In the genomic region with DNA sequence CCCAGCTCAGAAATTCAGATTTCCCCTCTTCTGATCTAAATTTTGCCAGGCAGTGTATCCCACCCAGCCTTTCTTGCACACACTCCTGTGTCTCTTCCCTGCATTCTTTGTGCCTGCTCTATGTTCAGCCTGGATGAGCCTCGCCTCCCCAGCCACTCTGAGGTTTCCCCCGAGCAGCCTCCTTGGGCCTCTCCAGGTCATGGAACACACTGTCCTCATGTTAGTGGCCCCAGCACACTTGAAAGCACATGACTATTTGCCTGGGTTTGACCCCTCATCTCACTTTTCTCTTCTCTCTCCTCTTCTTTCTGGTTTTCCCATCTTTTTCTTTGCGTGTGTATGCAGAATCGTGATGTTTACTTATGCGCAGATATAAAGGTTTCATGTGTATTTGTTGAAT, we compare ENCODE assay signal across 28 cellular contexts. TPM values are rescaled to one million over a fixed set of nuclear protein-coding genes. Genes with fewer than 3 reads are reported as not detected.
"Had no signal": no experiment of that assay in that cellular context is flagged by ENCODE, and none has a peak within 500 bp of the region (broad histone marks: within the 10 kb centered on the region; RNA-seq: fewer than 3 reads in every experiment).

No MANE protein-coding gene starts in this region.

- H3K4me1 ChIP-seq: parathyroid adenoma had no signal

- H3K27me3 ChIP-seq: gastrocnemius medialis, vagina had no signal

- H3K4me3 ChIP-seq: coronary artery, esophagus squamous epithelium, gastrocnemius medialis, left lung, sigmoid colon, smooth muscle cell, stomach, suprapubic skin, vagina had no signal

- H3K36me3 ChIP-seq: esophagus squamous epithelium, gastrocnemius medialis, left lung, sigmoid colon, stomach, suprapubic skin, vagina, WERI-Rb-1 had no signal

- H3K9me3 Mint-ChIP-seq: activated naive CD8-positive, alpha-beta T cell treated with anti-CD3 and anti-CD28 coated beads for 36 hours; activated T-cell treated with anti-CD3 and anti-CD28 coated beads, Interleukin-2, amount 50 U/mL, for 24 hours; activated T-helper 17 cell treated with anti-CD3 and anti-CD28 coated beads, Interleukin-2, amount 50 U/mL, for 72 hours; natural killer cell; stimulated activated memory B cell treated with anti-CD40 and anti-IgM and Interleukin-4, amounts not matched to agents 10 μg/mL and 1 μg/mL and 100 μg/mL, for 72 hours; T-helper 2 cell treated with Interferon-gamma antibody and Interleukin-4, amounts not matched to agents 5 μg/mL and 100 μg/mL, for 36 hours had no signal

- H3K27ac Mint-ChIP-seq: activated naive CD8-positive, alpha-beta T cell treated with anti-CD3 and anti-CD28 coated beads for 36 hours; activated T-cell treated with anti-CD3 and anti-CD28 coated beads, Interleukin-2, amount 50 U/mL, for 24 hours; activated T-helper 17 cell treated with anti-CD3 and anti-CD28 coated beads, Interleukin-2, amount 50 U/mL, for 72 hours; natural killer cell; stimulated activated memory B cell treated with anti-CD40 and anti-IgM and Interleukin-4, amounts not matched to agents 10 μg/mL and 1 μg/mL and 100 μg/mL, for 72 hours; T-helper 2 cell treated with Interferon-gamma antibody and Interleukin-4, amounts not matched to agents 5 μg/mL and 100 μg/mL, for 36 hours had no signal

- H3K9me3 ChIP-seq: esophagus squamous epithelium, gastrocnemius medialis, left lung, sigmoid colon, stomach, suprapubic skin, vagina had no signal

- DNase-seq: activated CD4-positive, alpha-beta T cell treated with anti-CD3 and anti-CD28 coated beads for 1 hour; activated CD8-positive, alpha-beta memory T cell treated with anti-CD3 and anti-CD28 coated beads for 24 hours; activated CD8-positive, alpha-beta memory T cell treated with anti-CD3 and anti-CD28 coated beads, Interleukin-2, amount 50 U/mL, for 4 hours; activated naive CD8-positive, alpha-beta T cell treated with anti-CD3 and anti-CD28 coated beads for 36 hours; activated T-cell treated with anti-CD3 and anti-CD28 coated beads, Interleukin-2, amount 50 U/mL, for 24 hours; cerebellar nuclear complex; esophagus squamous epithelium; gastrocnemius medialis; head of caudate nucleus; kidney; left lung; mammary epithelial cell; midbrain; natural killer cell; sigmoid colon; stimulated activated CD4-positive, alpha-beta T cell treated with anti-CD3 and anti-CD28 coated beads, Interleukin-15, amount 100 ng/mL, for 24 hours; stomach; trophoblast cell had no signal

- H3K27ac ChIP-seq: coronary artery, esophagus squamous epithelium, left lung, parathyroid adenoma, sigmoid colon, suprapubic skin, vagina, WERI-Rb-1 had no signal

- FAIRE-seq: bronchial epithelial cell, kidney had no signal

- H3K36me3 Mint-ChIP-seq: activated naive CD8-positive, alpha-beta T cell treated with anti-CD3 and anti-CD28 coated beads for 36 hours; natural killer cell; stimulated activated memory B cell treated with anti-CD40 and anti-IgM and Interleukin-4, amounts not matched to agents 10 μg/mL and 1 μg/mL and 100 μg/mL, for 72 hours had no signal

- H3K4me2 ChIP-seq: smooth muscle cell had no signal

- H3K4me3 Mint-ChIP-seq: activated naive CD8-positive, alpha-beta T cell treated with anti-CD3 and anti-CD28 coated beads for 36 hours; activated T-cell treated with anti-CD3 and anti-CD28 coated beads, Interleukin-2, amount 50 U/mL, for 24 hours; activated T-helper 17 cell treated with anti-CD3 and anti-CD28 coated beads, Interleukin-2, amount 50 U/mL, for 72 hours; natural killer cell; stimulated activated memory B cell treated with anti-CD40 and anti-IgM and Interleukin-4, amounts not matched to agents 10 μg/mL and 1 μg/mL and 100 μg/mL, for 72 hours; T-helper 2 cell treated with Interferon-gamma antibody and Interleukin-4, amounts not matched to agents 5 μg/mL and 100 μg/mL, for 36 hours had no signal

- ATAC-seq: activated T-helper 17 cell treated with anti-CD3 and anti-CD28 coated beads, Interleukin-2, amount 50 U/mL, for 72 hours; gastrocnemius medialis; left lung; natural killer cell; stimulated activated memory B cell treated with anti-CD40 and anti-IgM and Interleukin-4, amounts not matched to agents 10 μg/mL and 1 μg/mL and 100 μg/mL, for 72 hours had no signal

- H3K9ac ChIP-seq: parathyroid adenoma had no signal

- H3K4me1 Mint-ChIP-seq: activated T-helper 17 cell treated with anti-CD3 and anti-CD28 coated beads, Interleukin-2, amount 50 U/mL, for 72 hours had no signal

RNA-seq across cellular contexts. Expression of gene THSD4, which starts 3.1 kb away (rescaled TPM):
- total RNA-seq: activated naive CD8-positive, alpha-beta T cell treated with anti-CD3 and anti-CD28 coated beads for 36 hours; natural killer cell had no signal
